In the genomic region with DNA sequence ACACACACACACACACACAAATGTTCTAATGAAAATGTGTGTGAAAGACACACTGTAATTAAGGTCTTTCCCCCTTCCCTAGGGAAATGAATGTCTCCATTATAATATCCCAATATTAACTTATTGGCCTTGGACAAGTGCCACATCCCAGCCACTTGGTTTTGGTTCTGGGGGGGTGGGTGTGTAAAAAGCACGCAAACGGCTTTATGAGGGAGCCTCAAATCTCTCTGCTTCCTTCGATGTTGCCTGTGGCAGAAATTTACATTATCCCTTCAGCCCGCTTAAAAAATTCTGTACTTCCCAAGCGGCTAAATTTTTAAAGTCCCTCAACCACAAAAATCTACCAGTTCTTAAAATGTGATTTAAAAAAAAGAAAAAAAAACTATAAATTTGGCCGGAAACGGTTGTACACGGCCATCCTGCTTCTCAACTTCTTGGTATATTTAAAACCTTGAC, we compare ENCODE assay signal across 9 cellular contexts. TPM values are rescaled to one million over a fixed set of nuclear protein-coding genes. Genes with fewer than 3 reads are reported as not detected.
A peak's percentile ranks its signal among the peaks of the same experiment; 100 is the strongest.
DNase-seq lines count a peak whose midpoint lies in the region; ATAC-seq, FAIRE-seq and TF ChIP-seq lines count a peak whose summit lies in the region.
"Had no signal": no experiment of that assay in that cellular context is flagged by ENCODE, and none has a peak within 500 bp of the region (broad histone marks: within the 10 kb centered on the region; RNA-seq: fewer than 3 reads in every experiment).

No MANE protein-coding gene starts in this region.

- intact Hi-C loops in gastrocnemius medialis (cut with DNase I; ENCODE audit: low total_unique reads), result no loop called here

- 16 to 18% methylated on average over 8 of the region's 8 CpGs for WGBS in esophagus, 2 donors

- FAIRE-seq in GM18507 (lab: Jason Lieb, UNC), result peak; percentile 76

- TF ChIP-seq POLR2A in Peyer's patch (IDR thresholded peaks at IDR 0.05) (no peak), gastrocnemius medialis (IDR thresholded peaks at IDR 0.05) (no peak)

- H3K36me3 ChIP-seq in Peyer's patch (no peaks in the 10 kb centered on the region), esophagus (ENCODE audit: control insufficient read depth in 2 of 2, insufficient read depth in 2 of 2, low read length in 1 of 2) (no peaks in the 10 kb centered on the region), gastrocnemius medialis (no peaks in the 10 kb centered on the region)

- peaks cover 0 to 22% (median 2%) of the 10 kb centered on the region in 4 donors for H3K4me1 ChIP-seq in Peyer's patch
- H3K4me1 ChIP-seq in esophagus (ENCODE audit: control insufficient read depth in 2 of 2, insufficient read depth in 2 of 2, low read length in 1 of 2), result no peaks in the 10 kb centered on the region
- peaks cover 16 to 18% of the 10 kb centered on the region in 2 donors for H3K4me1 ChIP-seq in gastrocnemius medialis

- DNase-seq in GM18507 (ENCODE audit: extremely low spot score, insufficient read length, low read depth), result no peak
- no peak for DNase-seq in Peyer's patch
- no peak for DNase-seq in gastrocnemius medialis
- DNase-seq in cortex of kidney (lab: John Stamatoyannopoulos, UW), result no peak
- no peak for DNase-seq in NCI-H2029 (lab: John Stamatoyannopoulos, UW)
- no peak for DNase-seq in nucleus accumbens (lab: John Stamatoyannopoulos, UW)

- H3K4me3 ChIP-seq in Peyer's patch (peak overlapping the region; percentile 43 to 75 (median 60)), esophagus (ENCODE audit: low read depth in 1 of 2, low read length in 2 of 2) (peak overlapping the region in 1 of 2 donors; percentile 61), gastrocnemius medialis (peak overlapping the region; percentile 62 to 67 (median 64))

- H3K27ac ChIP-seq in Peyer's patch (peak overlapping the region; percentile 69 to 85 (median 78)), esophagus (ENCODE audit: low read depth in 2 of 2, low read length in 1 of 2) (peak overlapping the region; percentile 51 to 94), gastrocnemius medialis (peak overlapping the region; percentile 84 to 87 (median 85))

- H3K9me3 ChIP-seq in Peyer's patch (no peaks in the 10 kb centered on the region), esophagus (ENCODE audit: control insufficient read depth in 2 of 2, insufficient read depth in 1 of 2, low read depth in 1 of 2, low read length in 1 of 2) (no peaks in the 10 kb centered on the region), gastrocnemius medialis (no peaks in the 10 kb centered on the region)

- ATAC-seq in gastrocnemius medialis (no peak), HG03280 (IDR thresholded peaks at IDR 0.05; ENCODE audit: unreplicated experiment) (no peak)

- TF ChIP-seq CTCF in Peyer's patch (IDR thresholded peaks at IDR 0.05), result no peak
- no peak for TF ChIP-seq CTCF in gastrocnemius medialis (IDR thresholded peaks at IDR 0.05 in 4 of 5, conservative IDR thresholded peaks at IDR 0.05 in 1 of 5)

- in situ Hi-C loops in gastrocnemius medialis (cut with MboI; ENCODE audit: low sequenced_read_pairs in 4 of 4), result no loop called here

- H3K27me3 ChIP-seq in Peyer's patch, result no peaks in the 10 kb centered on the region
- H3K27me3 ChIP-seq in esophagus (ENCODE audit: control insufficient read depth in 1 of 2, insufficient read depth in 2 of 2, low read length in 2 of 2), result no peaks in the 10 kb centered on the region
- H3K27me3 ChIP-seq in gastrocnemius medialis, result no peaks in the 10 kb centered on the region

RNA-seq across cellular contexts. Expression of a gene that starts 0.4 kb away (rescaled TPM):
- total RNA-seq in Peyer's patch (10 to 100 TPM; 11.0 to 34.4 (median 19.8) TPM), gastrocnemius medialis (10 to 100 TPM in 1 of 4 donors, 1 to 10 TPM in 3; 3.7 to 16.2 (median 6.7) TPM)
- polyA plus RNA-seq in esophagus, result 1 to 10 TPM; 4.7 to 6.1 TPM

RNA-seq across cellular contexts. Expression of a gene that starts 25.2 kb away (rescaled TPM):
- total RNA-seq in Peyer's patch (100 to 1,000 TPM in 1 of 4 donors, 10 to 100 TPM in 3; 49.6 to 116 (median 68.8) TPM), gastrocnemius medialis (100 to 1,000 TPM; 304 to 543 (median 486) TPM)
- polyA plus RNA-seq in esophagus, result 100 to 1,000 TPM in 1 of 2 donors, 10 to 100 TPM in 1; 35.1 to 136 TPM

RNA-seq across cellular contexts. Expression of a gene that starts 27.2 kb away (rescaled TPM):
- total RNA-seq in Peyer's patch, result 1 to 10 TPM in 3 of 4 donors, under 1 TPM in 1; 0.70 to 3.3 (median 2.4) TPM
- polyA plus RNA-seq in esophagus, result 10 to 100 TPM; 16.5 to 19.7 TPM
- total RNA-seq in gastrocnemius medialis, result 1 to 10 TPM in 2 of 4 donors, under 1 TPM in 2; 0.46 to 5.0 (median 1.9) TPM

RNA-seq across cellular contexts. Expression of a gene that starts 32.5 kb away (rescaled TPM):
- total RNA-seq in Peyer's patch, result not detected
- polyA plus RNA-seq in esophagus, result not detected
- total RNA-seq in gastrocnemius medialis, result not detected
- total RNA-seq: SK-MEL-5 had no signal

RNA-seq across cellular contexts. Expression of a gene that starts 47.8 kb away (rescaled TPM):
- total RNA-seq in Peyer's patch (10 to 100 TPM in 1 of 4 donors, 1 to 10 TPM in 3; 1.1 to 12.4 (median 5.5) TPM), gastrocnemius medialis (1 to 10 TPM in 1 of 4 donors, under 1 TPM in 3; 0.36 to 1.7 (median 0.58) TPM)
- polyA plus RNA-seq in esophagus, result 1 to 10 TPM; 4.2 to 7.4 TPM
